Comparison of ENCODE assay signal across 2 cellular contexts in genomic region chr20:32959351-32960221, GRCh38.
TF ChIP-seq lines count a peak whose summit lies in the region.

No MANE protein-coding gene starts in this region.

TF ChIP-seq in GM23338, 12 proteins besides CTCF, POLR2A, EP300 and RAD21:
- TF ChIP-seq ZNF331 (CRISPR knock-in tag; IDR thresholded peaks at IDR 0.05; ENCODE audit: low read depth) (no peak), EZH2 (IDR thresholded peaks at IDR 0.05; ENCODE audit: low read depth, unreplicated experiment) (no peak), ZNF462 (CRISPR knock-in tag; IDR thresholded peaks at IDR 0.05) (no peak), NANOG (IDR thresholded peaks at IDR 0.05; ENCODE audit: borderline replicate concordance) (no peak), REST (IDR thresholded peaks at IDR 0.05; ENCODE audit: unreplicated experiment) (no peak), STAT1 (IDR thresholded peaks at IDR 0.05; ENCODE audit: unreplicated experiment) (no peak), CREB1 (CRISPR knock-in tag; IDR thresholded peaks at IDR 0.05; ENCODE audit: low read depth) (no peak), ZNF114 (CRISPR knock-in tag; IDR thresholded peaks at IDR 0.05) (no peak), POLR2AphosphoS5 (IDR thresholded peaks at IDR 0.05; ENCODE audit: low read depth) (no peak), JUNB (IDR thresholded peaks at IDR 0.05; ENCODE audit: unreplicated experiment) (no peak)
TF ChIP-seq in GM23338: peak in this region for 0.

TF ChIP-seq in IMR-90, 13 proteins besides CTCF, POLR2A, EP300 and RAD21:
- no peak for TF ChIP-seq MAFK (IDR thresholded peaks at IDR 0.05; ENCODE audit: low read depth, low read length)
- TF ChIP-seq ELK1 (IDR thresholded peaks at IDR 0.05; ENCODE audit: borderline replicate concordance, low read depth, low read length) = no peak
- no peak for TF ChIP-seq FOS (IDR thresholded peaks at IDR 0.05; ENCODE audit: low read depth, low read length)
- TF ChIP-seq MXI1 (IDR thresholded peaks at IDR 0.05; ENCODE audit: borderline replicate concordance, low read depth, low read length) = no peak
- no peak for TF ChIP-seq SMC3 (IDR thresholded peaks at IDR 0.05; ENCODE audit: low read depth, low read length)
- no peak for TF ChIP-seq CHD1 (IDR thresholded peaks at IDR 0.05; ENCODE audit: low read depth, low read length)
- TF ChIP-seq NFE2L2 (IDR thresholded peaks at IDR 0.05; ENCODE audit: low read depth, low read length) = no peak
- TF ChIP-seq USF2 (IDR thresholded peaks at IDR 0.05; ENCODE audit: low read depth, low read length) = no peak
- no peak for TF ChIP-seq BHLHE40 (IDR thresholded peaks at IDR 0.05; ENCODE audit: low read depth, low read length)
- no peak for TF ChIP-seq CEBPB (IDR thresholded peaks at IDR 0.05; ENCODE audit: low read depth, low read length)
- no peak for TF ChIP-seq RCOR1 (IDR thresholded peaks at IDR 0.05; ENCODE audit: insufficient replicate concordance, low read length)
- TF ChIP-seq RFX5 (IDR thresholded peaks at IDR 0.05; ENCODE audit: low read depth, low read length) = no peak
- TF ChIP-seq MAZ (IDR thresholded peaks at IDR 0.05; ENCODE audit: borderline replicate concordance, low read depth, low read length) = no peak
TF ChIP-seq in IMR-90: peak in this region for 0.
